1 cellular context compared by ENCODE assay signal in genomic region chr10:74082319-74082718, GRCh38.
TF ChIP-seq lines count a peak whose summit lies in the region.

No MANE protein-coding gene starts in this region.

TF ChIP-seq in GM23338, 12 proteins besides CTCF, POLR2A, EP300 and RAD21 (continued from another document):
- TF ChIP-seq ZNF462 (CRISPR knock-in tag; IDR thresholded peaks at IDR 0.05) = no peak
